ENCODE assay signal across 1 cellular context in the genomic region with DNA sequence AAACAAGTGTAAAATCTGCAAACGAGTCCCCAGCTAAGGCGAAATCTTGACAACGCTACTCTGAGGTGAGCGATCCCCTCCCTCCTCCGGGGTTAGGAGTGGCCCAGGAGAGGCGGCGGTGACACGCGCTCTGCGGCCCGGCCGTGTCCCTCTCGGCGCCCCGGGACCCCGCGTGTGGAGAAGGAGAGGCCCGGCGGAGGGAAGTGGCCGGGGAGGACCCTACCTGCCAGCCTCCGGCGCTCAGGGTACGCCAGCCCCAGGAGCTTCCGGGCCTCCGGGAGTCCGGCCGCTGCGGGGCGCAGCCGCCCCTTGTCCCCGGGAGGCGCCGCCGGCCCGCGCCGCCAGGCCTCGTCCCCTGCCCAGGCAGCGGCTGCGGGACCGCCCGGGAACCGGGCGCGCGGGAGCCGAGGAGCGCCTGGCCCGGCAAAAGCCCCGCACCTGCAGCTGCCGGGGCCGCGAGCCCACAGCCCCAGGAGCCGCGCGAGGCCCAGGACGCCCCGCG.
TF ChIP-seq lines count a peak whose summit lies in the region.

No MANE protein-coding gene starts in this region.

TF ChIP-seq in A549, 52 proteins besides CTCF, POLR2A, EP300 and RAD21 (continued from another document):
- no peak for TF ChIP-seq CBX2 (IDR thresholded peaks at IDR 0.05; ENCODE audit: borderline replicate concordance, low read depth)
- no peak for TF ChIP-seq CHD2 (IDR thresholded peaks at IDR 0.05; ENCODE audit: low read length, partially characterized antibody)
- no peak for TF ChIP-seq ZFP36 (IDR thresholded peaks at IDR 0.05; ENCODE audit: borderline replicate concordance, partially characterized antibody)
- no peak for TF ChIP-seq NPAS2 (CRISPR knock-in tag; IDR thresholded peaks at IDR 0.05; ENCODE audit: borderline replicate concordance)
- TF ChIP-seq PHF8 (IDR thresholded peaks at IDR 0.05; ENCODE audit: borderline replicate concordance, low read depth) = no peak; the same call in 1 of the 2 replicates
- TF ChIP-seq MAFK (IDR thresholded peaks at IDR 0.05; ENCODE audit: partially characterized antibody) = no peak
- no peak for TF ChIP-seq FOSL2 (IDR thresholded peaks at IDR 0.05)
- TF ChIP-seq FOSL2 (CRISPR knock-in tag; IDR thresholded peaks at IDR 0.05) = no peak
- no peak for TF ChIP-seq ATOH8 (CRISPR knock-in tag; IDR thresholded peaks at IDR 0.05; ENCODE audit: low read depth)
- TF ChIP-seq, protein P1, sequence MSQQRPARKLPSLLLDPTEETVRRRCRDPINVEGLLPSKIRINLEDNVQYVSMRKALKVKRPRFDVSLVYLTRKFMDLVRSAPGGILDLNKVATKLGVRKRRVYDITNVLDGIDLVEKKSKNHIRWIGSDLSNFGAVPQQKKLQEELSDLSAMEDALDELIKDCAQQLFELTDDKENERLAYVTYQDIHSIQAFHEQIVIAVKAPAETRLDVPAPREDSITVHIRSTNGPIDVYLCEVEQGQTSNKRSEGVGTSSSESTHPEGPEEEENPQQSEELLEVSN (IDR thresholded peaks at IDR 0.05; ENCODE audit: borderline replicate concordance, low read depth) = no peak
